Comparison of ENCODE assay signal across 8 cellular contexts in genomic region chr2:181891258-181891965, GRCh38. TPM values are rescaled to one million over a fixed set of nuclear protein-coding genes. Genes with fewer than 3 reads are reported as not detected.
DNase-seq lines count a peak whose midpoint lies in the region; ATAC-seq and TF ChIP-seq lines count a peak whose summit lies in the region.

Gene ITPRID2, plus strand, starts transcription at chr2:181891730. Its CDS starts 337 bp downstream, at chr2:181892067.

- H3K9ac ChIP-seq in HUES64 (ENCODE audit: low read depth, low read length) (peak within 1 kb of the TSS; percentile 58), neural cell (ENCODE audit: low read length) (peak within 1 kb of the TSS; percentile 72), stomach smooth muscle (ENCODE audit: low read length in 2 of 2) (peak within 1 kb of the TSS; percentile 73 to 91)

- H3K4me3 ChIP-seq in HUES64 (ENCODE audit: low read length) (peak within 1 kb of the TSS; percentile 89), fibroblast of villous mesenchyme (ENCODE audit: low read depth, low read length) (peak within 1 kb of the TSS; percentile 94), neural cell (ENCODE audit: low read length) (peak within 1 kb of the TSS; percentile 85), stomach smooth muscle (ENCODE audit: low read length in 2 of 2) (peak within 1 kb of the TSS; percentile 86 to 99)

- no peaks in the 10 kb centered on the region for H4K20me1 ChIP-seq in neural cell (ENCODE audit: insufficient read depth)

- DNase-seq in DMS53 (lab: John Stamatoyannopoulos, UW) = peak; percentile 98
- DNase-seq in RPMI7951 (ENCODE audit: low read depth) = peak; percentile 92
- peak; percentile 52 for DNase-seq in activated effector memory CD4-positive, alpha-beta T cell treated with Interleukin-2 at 50 U/mL for 16 hours
- peak; percentile 91 for DNase-seq in fibroblast of villous mesenchyme (ENCODE audit: low read depth)

- no peak for TF ChIP-seq EP300 in neural cell (conservative IDR thresholded peaks at IDR 0.05; ENCODE audit: poor library complexity, severe bottlenecking)

- peak within 1 kb of the TSS; percentile 66 for H3K4me2 ChIP-seq in neural cell (ENCODE audit: low read length)

- ATAC-seq in GM21526 (IDR thresholded peaks at IDR 0.05; ENCODE audit: low FRiP score, unreplicated experiment) = peak; percentile 89

- no peak for TF ChIP-seq CTCF in fibroblast of villous mesenchyme (IDR thresholded peaks at IDR 0.05; ENCODE audit: insufficient read depth, low read depth, low read length)
- peak; percentile 58 for TF ChIP-seq CTCF in neural cell (IDR thresholded peaks at IDR 0.05; ENCODE audit: poor library complexity, severe bottlenecking)

- H3K79me2 ChIP-seq in neural cell (replicated peaks; ENCODE audit: insufficient read depth, low read length) = peaks cover 3% of the 10 kb centered on the region

- H3K9me3 ChIP-seq in HUES64 (ENCODE audit: insufficient read depth, low read depth, low read length) (no peaks in the 10 kb centered on the region), neural cell (ENCODE audit: low read length) (no peaks in the 10 kb centered on the region), stomach smooth muscle (ENCODE audit: control insufficient read depth in 2 of 2, low read length in 2 of 2) (no peaks in the 10 kb centered on the region)

- TF ChIP-seq RAD21 in neural cell (conservative IDR thresholded peaks at IDR 0.05) = peak; percentile 11

- WGBS in HUES64 = 2% methylated on average over 57 of the region's 58 CpGs

- peak within 1 kb of the TSS; percentile 9; the same call in 1 of the 2 replicates for H3K27ac ChIP-seq in HUES64 (ENCODE audit: low read depth, low read length)
- peak within 1 kb of the TSS; percentile 36 for H3K27ac ChIP-seq in neural cell (ENCODE audit: low read length)
- H3K27ac ChIP-seq in stomach smooth muscle (ENCODE audit: low read length) = peak within 1 kb of the TSS; percentile 68

- no peaks in the 10 kb centered on the region for H3K9me2 ChIP-seq in neural cell (ENCODE audit: insufficient read depth, low read length)

- no peaks in the 10 kb centered on the region for H3F3A ChIP-seq in neural cell (ENCODE audit: insufficient read depth, low read length, poor library complexity, severe bottlenecking)

- peaks cover 12% of the 10 kb centered on the region for H3K4me1 ChIP-seq in HUES64 (ENCODE audit: insufficient read depth, low read length)
- H3K4me1 ChIP-seq in stomach smooth muscle (ENCODE audit: control insufficient read depth, insufficient read depth, low read length) = peaks cover 5% of the 10 kb centered on the region

- peak within 1 kb of the TSS; percentile 84 for H2AFZ ChIP-seq in neural cell (ENCODE audit: low read depth, low read length)

- H3K27me3 ChIP-seq in HUES64 (ENCODE audit: insufficient read depth, low read length) (peaks cover 33% of the 10 kb centered on the region), neural cell (ENCODE audit: insufficient read depth, low read depth, low read length) (no peaks in the 10 kb centered on the region), stomach smooth muscle (ENCODE audit: control insufficient read depth in 1 of 2, insufficient read depth in 2 of 2, low read length in 2 of 2) (no peaks in the 10 kb centered on the region)

- no peaks in the 10 kb centered on the region; the same call in 1 of the 2 replicates for H3K36me3 ChIP-seq in HUES64 (ENCODE audit: insufficient read depth, low read length)
- no peaks in the 10 kb centered on the region for H3K36me3 ChIP-seq in neural cell (ENCODE audit: insufficient read depth, low read length)
- no peaks in the 10 kb centered on the region for H3K36me3 ChIP-seq in stomach smooth muscle (ENCODE audit: control insufficient read depth in 2 of 2, insufficient read depth in 2 of 2, low read length in 2 of 2)

TF ChIP-seq in neural cell, 6 proteins besides CTCF, POLR2A, EP300 and RAD21:
- TF ChIP-seq REST (IDR thresholded peaks at IDR 0.05; ENCODE audit: borderline replicate concordance) (no peak), MXI1 (conservative IDR thresholded peaks at IDR 0.05; ENCODE audit: poor library complexity, severe bottlenecking) (no peak), EZH2 (IDR thresholded peaks at IDR 0.05; ENCODE audit: borderline replicate concordance, insufficient read depth, low read length, poor library complexity, severe bottlenecking) (no peak), TAF1 (IDR thresholded peaks at IDR 0.05; ENCODE audit: low read depth) (no peak), POLR2AphosphoS5 (IDR thresholded peaks at IDR 0.05) (no peak), SMC3 (conservative IDR thresholded peaks at IDR 0.05; ENCODE audit: poor library complexity) (no peak)

RNA-seq across cellular contexts. Expression of gene ITPRID2, which starts in this region (rescaled TPM):
- polyA plus RNA-seq in HUES64 (2013, experiment 1 of 2) = 15.1 TPM
- polyA plus RNA-seq in HUES64 (2013, experiment 2 of 2) = 35.0 TPM
- total RNA-seq in RPMI7951 (2014; rRNA removed; shearing (Covaris generic)) = 134 and 140 TPM in 2 replicates
- 213 and 301 TPM in 2 replicates for total RNA-seq in fibroblast of villous mesenchyme
- 36.8 and 42.0 TPM in 2 replicates for polyA plus RNA-seq in neural cell
- polyA minus RNA-seq in neural cell = 26.8 and 38.4 TPM in 2 replicates

Comparison
In these comparisons a context has a peak if more than half of its experiments do, and no peak if none do; other contexts are left out.
1. Peak in every context shown above with its lines: DNase-seq, ATAC-seq, H3K4me3 ChIP-seq and H3K27ac ChIP-seq.
2. H3K27ac ChIP-seq: peak in every context shown above with its lines; median percentile 68 in stomach smooth muscle; 36 in neural cell; 9 in HUES64.